In the genomic region with DNA sequence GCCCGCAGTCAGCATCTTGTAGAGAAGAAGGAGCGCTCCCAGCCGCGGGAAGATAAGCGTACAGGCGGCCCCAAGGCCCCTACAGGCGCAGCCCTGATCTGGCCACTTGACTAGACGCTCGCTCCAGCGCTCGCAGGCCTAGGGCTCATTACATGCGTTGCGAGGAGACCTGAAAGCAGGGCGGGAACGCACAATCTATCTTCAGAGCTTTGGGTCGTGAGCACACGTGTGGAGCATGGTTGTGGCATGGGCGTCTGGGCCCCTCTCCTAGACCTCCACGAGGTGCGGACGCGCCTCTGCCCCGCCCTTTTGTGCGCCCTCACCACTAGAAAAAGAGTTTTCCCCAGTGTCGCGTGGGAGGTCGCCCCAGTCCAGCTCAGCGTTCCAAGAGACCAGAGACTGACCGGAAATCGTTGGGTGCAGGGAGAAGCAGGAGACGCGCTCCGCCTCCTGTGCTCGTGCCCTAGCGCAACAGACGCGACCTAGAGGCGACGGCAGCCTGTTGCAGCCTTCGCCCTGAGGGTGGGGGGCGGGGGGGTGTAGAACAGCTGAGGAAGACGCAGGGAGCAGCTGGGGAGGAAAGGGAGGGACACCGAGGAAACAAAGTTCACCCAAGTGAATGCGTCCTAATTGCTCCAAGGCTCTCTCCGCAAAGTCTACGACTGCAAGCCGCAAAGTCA, we compare ENCODE assay signal across 8 cellular contexts. TPM values are rescaled to one million over a fixed set of nuclear protein-coding genes. Genes with fewer than 3 reads are reported as not detected.
DNase-seq lines count a peak whose midpoint lies in the region; ATAC-seq lines count a peak whose summit lies in the region.

No MANE protein-coding gene starts in this region.

- H3K27me3 ChIP-seq in adipocyte (replicated peaks; ENCODE audit: control insufficient read depth, insufficient read depth, low read length) (peaks cover 27% of the 10 kb centered on the region), iPS DF 6.9 (ENCODE audit: control insufficient read depth, insufficient read depth, low read length) (peaks cover 33% of the 10 kb centered on the region)

- DNase-seq in GM03348 (ENCODE audit: low spot score) = peak; percentile 41
- DNase-seq in adipocyte (ENCODE audit: low read depth) = no peak
- DNase-seq in iPS DF 6.9 (ENCODE audit: low read depth, low spot score) = no peak
- DNase-seq in skeletal muscle cell (ENCODE audit: low read depth) = no peak
- DNase-seq in UCSD-AML1 (lab: John Stamatoyannopoulos, UW; ENCODE audit: unreplicated experiment) = no peak
- DNase-seq in A172 (ENCODE audit: low spot score) = no peak

- H3K27ac ChIP-seq in iPS DF 6.9 (ENCODE audit: low read length) = no peak overlapping the region

- H3K4me1 ChIP-seq in adipocyte (ENCODE audit: control insufficient read depth, insufficient read depth, low read length) (peaks cover 15% of the 10 kb centered on the region), iPS DF 6.9 (ENCODE audit: control insufficient read depth, insufficient read depth, low read length) (peaks cover 2% of the 10 kb centered on the region; the same call in 1 of the 2 replicates)

- H3K9me3 ChIP-seq in adipocyte (ENCODE audit: control insufficient read depth, low read length) (peaks cover 6% of the 10 kb centered on the region), iPS DF 6.9 (ENCODE audit: control insufficient read depth, insufficient read depth, low read length) (no peaks in the 10 kb centered on the region)

- WGBS in iPS DF 6.9 (ENCODE audit: insufficient coverage, insufficient read length) = no CpG with 5 or more reads among the region's 47 CpGs

- ATAC-seq in HG03457 (IDR thresholded peaks at IDR 0.05; ENCODE audit: unreplicated experiment) (no peak), HG03095 (IDR thresholded peaks at IDR 0.05; ENCODE audit: unreplicated experiment) (no peak)

- peak overlapping the region; percentile 33 for H3K9ac ChIP-seq in adipocyte (ENCODE audit: low read length)

- no peaks in the 10 kb centered on the region for H3K36me3 ChIP-seq in adipocyte (ENCODE audit: control insufficient read depth, insufficient read depth, low read length, severe bottlenecking)
- no peaks in the 10 kb centered on the region for H3K36me3 ChIP-seq in iPS DF 6.9 (ENCODE audit: control insufficient read depth, insufficient read depth, low read length)

- H3K4me3 ChIP-seq in adipocyte (ENCODE audit: low read length) (peak overlapping the region; percentile 84), iPS DF 6.9 (ENCODE audit: low read length) (peak overlapping the region; percentile 29; the same call in 1 of the 2 replicates), skeletal muscle cell (ENCODE audit: low read depth, low read length) (peak overlapping the region; percentile 40)

RNA-seq across cellular contexts. Expression of a gene that starts 12.6 kb away (rescaled TPM):
- total RNA-seq in A172 (2014; rRNA removed; shearing (Covaris generic)) = 0.10 TPM in 2 replicates

Comparison
In these comparisons a context has a peak if more than half of its experiments do, and no peak if none do; other contexts are left out.
1. H3K4me3 ChIP-seq: peak in every context shown above with its lines; median percentile 84 in adipocyte; 40 in skeletal muscle cell; 29 in iPS DF 6.9.